In genomic region chr19:48895226-48895625, GRCh38 we compare ENCODE assay signal across 1 cellular context.
TF ChIP-seq lines count a peak whose summit lies in the region.

No MANE protein-coding gene starts in this region.

TF ChIP-seq in H1, 55 proteins besides CTCF, POLR2A, EP300 and RAD21:
- no peak for TF ChIP-seq YY1 (IDR thresholded peaks at IDR 0.05; ENCODE audit: low read depth, low read length)
TF ChIP-seq in H1: peak in this region for 0.
